In the genomic region with DNA sequence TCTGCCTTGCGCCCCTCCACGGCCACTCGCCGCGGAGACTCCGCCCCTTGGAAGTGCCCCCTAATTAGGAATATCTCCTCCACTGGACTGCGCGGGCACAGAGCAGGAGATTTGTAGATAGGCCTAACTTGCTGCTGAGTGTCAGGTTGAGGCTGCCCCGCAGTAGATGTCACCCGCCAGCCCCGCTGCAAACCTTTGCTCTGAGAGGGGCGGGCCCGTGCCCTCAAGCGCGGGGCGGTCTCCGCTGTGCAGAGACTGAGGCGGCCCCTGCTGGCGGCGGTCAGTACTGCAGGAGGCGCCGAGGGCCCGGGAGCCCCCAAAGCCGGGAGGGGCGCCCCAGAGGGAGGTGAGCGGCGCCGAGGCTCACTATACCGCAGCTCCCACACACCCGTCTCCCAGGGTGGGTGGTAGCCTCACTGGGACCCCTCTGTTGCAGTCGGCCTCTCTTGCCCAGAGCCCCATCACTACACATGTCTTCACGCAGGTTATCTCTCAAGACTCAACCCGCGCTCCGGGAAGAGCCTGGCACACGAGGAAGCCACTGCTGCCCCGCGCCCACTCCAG, we compare ENCODE assay signal across 8 cellular contexts. TPM values are rescaled to one million over a fixed set of nuclear protein-coding genes. Genes with fewer than 3 reads are reported as not detected.
DNase-seq lines count a peak whose midpoint lies in the region; ATAC-seq and TF ChIP-seq lines count a peak whose summit lies in the region.

No MANE protein-coding gene starts in this region.

- peak; percentile 39 for ATAC-seq in GM19438 (IDR thresholded peaks at IDR 0.05; ENCODE audit: low read depth, unreplicated experiment)
- peak; percentile 40 to 49 for ATAC-seq in gastrocnemius medialis
- no peak for ATAC-seq in HG03442 (IDR thresholded peaks at IDR 0.05; ENCODE audit: unreplicated experiment)

- peak overlapping the region; percentile 23 to 45 for H3K4me3 ChIP-seq in right atrium auricular region
- peak overlapping the region; percentile 45 to 73 (median 52) for H3K4me3 ChIP-seq in gastrocnemius medialis

- no peak overlapping the region for H3K27ac Mint-ChIP-seq in activated naive CD8-positive, alpha-beta T cell treated with anti-CD3 and anti-CD28 coated beads for 36 hours

- peak overlapping the region; percentile 66 for H3K4me3 Mint-ChIP-seq in activated naive CD8-positive, alpha-beta T cell treated with anti-CD3 and anti-CD28 coated beads for 36 hours

- in situ Hi-C loops in gastrocnemius medialis (cut with MboI; ENCODE audit: low sequenced_read_pairs in 4 of 4): loop anchor here (5.0 to 25.0 kb wide), 5 partner anchors 96 to 496 kb away; a partner anchor contains a TSS

- no peaks in the 10 kb centered on the region for H3K9me3 Mint-ChIP-seq in activated naive CD8-positive, alpha-beta T cell treated with anti-CD3 and anti-CD28 coated beads for 36 hours

- peaks cover 0 to 20% of the 10 kb centered on the region in 2 donors for H3K4me1 ChIP-seq in right atrium auricular region
- H3K4me1 ChIP-seq in gastrocnemius medialis: peaks cover 31 to 32% of the 10 kb centered on the region in 2 donors

- no peak for TF ChIP-seq POLR2A in gastrocnemius medialis (IDR thresholded peaks at IDR 0.05)

- H3K4me1 Mint-ChIP-seq in activated naive CD8-positive, alpha-beta T cell treated with anti-CD3 and anti-CD28 coated beads for 36 hours: peaks cover 10% of the 10 kb centered on the region

- H3K27me3 Mint-ChIP-seq in activated naive CD8-positive, alpha-beta T cell treated with anti-CD3 and anti-CD28 coated beads for 36 hours: peaks cover 14% of the 10 kb centered on the region

- TF ChIP-seq CTCF in C4-2B (conservative IDR thresholded peaks at IDR 0.05): peak; percentile 97
- TF ChIP-seq CTCF in right atrium auricular region (IDR thresholded peaks at IDR 0.05): peak; percentile 99 to 100
- peak; percentile 97 to 100 (median 99) for TF ChIP-seq CTCF in gastrocnemius medialis (IDR thresholded peaks at IDR 0.05 in 4 of 5, conservative IDR thresholded peaks at IDR 0.05 in 1 of 5)

- peak; percentile 76 for DNase-seq in LoVo (ENCODE audit: low spot score)
- DNase-seq in T follicular helper cell (ENCODE audit: low read depth): peak; percentile 81
- DNase-seq in activated naive CD8-positive, alpha-beta T cell treated with anti-CD3 and anti-CD28 coated beads for 36 hours: peak; percentile 92
- DNase-seq in right atrium auricular region (ENCODE audit: low spot score): no peak
- DNase-seq in gastrocnemius medialis: peak in 1 of 2 donors; percentile 53

- H3K36me3 ChIP-seq in right atrium auricular region: no peaks in the 10 kb centered on the region
- no peaks in the 10 kb centered on the region for H3K36me3 ChIP-seq in gastrocnemius medialis

- H3K9me3 ChIP-seq in right atrium auricular region: no peaks in the 10 kb centered on the region
- H3K9me3 ChIP-seq in gastrocnemius medialis: no peaks in the 10 kb centered on the region

- H3K27ac ChIP-seq in C4-2B (no peak overlapping the region), right atrium auricular region (no peak overlapping the region), gastrocnemius medialis (no peak overlapping the region)

- no peaks in the 10 kb centered on the region for H3K27me3 ChIP-seq in right atrium auricular region
- H3K27me3 ChIP-seq in gastrocnemius medialis: no peaks in the 10 kb centered on the region

- H3K36me3 Mint-ChIP-seq in activated naive CD8-positive, alpha-beta T cell treated with anti-CD3 and anti-CD28 coated beads for 36 hours: no peaks in the 10 kb centered on the region

- intact Hi-C loops in gastrocnemius medialis (cut with DNase I; ENCODE audit: low total_unique reads): loop anchor here (2.0 to 10.0 kb wide), 5 partner anchors 37 to 483 kb away; a partner anchor contains a TSS

RNA-seq across cellular contexts. Expression of a gene that starts 2.9 kb away (rescaled TPM):
- total RNA-seq in activated naive CD8-positive, alpha-beta T cell treated with anti-CD3 and anti-CD28 coated beads for 36 hours: under 1 TPM in 1 of 2 experiments, not detected in 1; 0.16 TPM
- total RNA-seq in right atrium auricular region (not detected), gastrocnemius medialis (not detected)

RNA-seq across cellular contexts. Expression of a gene that starts 28.5 kb away (rescaled TPM):
- 10 to 100 TPM; 59.5 to 61.7 TPM for total RNA-seq in activated naive CD8-positive, alpha-beta T cell treated with anti-CD3 and anti-CD28 coated beads for 36 hours
- 10 to 100 TPM; 17.1 to 52.6 TPM for total RNA-seq in right atrium auricular region
- total RNA-seq in gastrocnemius medialis: 100 to 1,000 TPM in 1 of 4 donors, 10 to 100 TPM in 1, 1 to 10 TPM in 2; 6.7 to 126 (median 30.5) TPM
